39 cellular contexts compared by ENCODE assay signal in the genomic region with DNA sequence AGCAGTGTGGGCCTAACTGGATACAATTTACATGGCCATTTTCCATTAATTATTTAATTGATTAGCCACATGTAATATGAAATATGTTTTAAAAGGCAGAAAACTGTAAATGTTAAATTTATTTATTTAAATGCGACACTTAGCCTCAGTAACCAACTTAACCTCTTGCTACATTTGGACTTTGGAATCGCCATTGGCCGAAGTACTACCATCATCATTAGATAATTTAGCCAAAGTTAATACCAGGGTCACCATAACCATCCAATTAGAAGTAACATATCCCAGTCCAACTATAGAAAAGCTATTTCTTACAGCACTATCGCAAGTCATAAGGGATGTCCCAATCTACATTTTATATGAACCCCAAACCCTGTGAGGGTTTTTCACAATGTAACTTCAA.
"Had no signal": no experiment of that assay in that cellular context is flagged by ENCODE, and none has a peak within 500 bp of the region (broad histone marks: within the 10 kb centered on the region; RNA-seq: fewer than 3 reads in every experiment).

No MANE protein-coding gene starts in this region.

- H3K9me3 Mint-ChIP-seq: activated naive CD4-positive, alpha-beta T cell treated with anti-CD3 and anti-CD28 coated beads for 36 hours had no signal

- FAIRE-seq: astrocyte had no signal

- H3K36me3 Mint-ChIP-seq: activated naive CD4-positive, alpha-beta T cell treated with anti-CD3 and anti-CD28 coated beads, Interleukin-2, amount 10 ng/mL, durations not matched to agents 7 days and 5 days; activated naive CD4-positive, alpha-beta T cell treated with anti-CD3 and anti-CD28 coated beads, Interleukin-2, amount 50 U/mL, for 24 hours; activated naive CD8-positive, alpha-beta T cell; activated naive CD8-positive, alpha-beta T cell treated with anti-CD3 and anti-CD28 coated beads for 36 hours; activated naive CD8-positive, alpha-beta T cell treated with anti-CD3 and anti-CD28 coated beads, Interleukin-2, amount 10 ng/mL, durations not matched to agents 7 days and 5 days; brain had no signal

- ATAC-seq: activated naive CD4-positive, alpha-beta T cell treated with anti-CD3 and anti-CD28 coated beads, Interleukin-2, amount 50 U/mL, for 72 hours; activated naive CD8-positive, alpha-beta T cell treated with anti-CD3 and anti-CD28 coated beads, Interleukin-2, amount 50 U/mL, for 24 hours; activated T-cell treated with anti-CD3 and anti-CD28 coated beads, Interleukin-2, amount 50 U/mL, for 4 hours; activated T-cell treated with anti-CD3 and anti-CD28 coated beads, Interleukin-2, amount 50 U/mL, for 72 hours; activated T-helper 17 cell treated with anti-CD3 and anti-CD28 coated beads, Interleukin-2, amount 50 U/mL, for 72 hours; body of pancreas had no signal

- H3K27me3 ChIP-seq: adrenal gland, ascending aorta, body of pancreas, brain microvascular endothelial cell, breast epithelium, cardiac muscle cell had no signal

- H3K36me3 ChIP-seq: adrenal gland, ascending aorta, brain microvascular endothelial cell, breast epithelium, cardiac muscle cell had no signal

- H3K4me3 Mint-ChIP-seq: activated naive CD4-positive, alpha-beta T cell treated with anti-CD3 and anti-CD28 coated beads for 36 hours; activated naive CD4-positive, alpha-beta T cell treated with anti-CD3 and anti-CD28 coated beads, Interleukin-2, amount 10 ng/mL, durations not matched to agents 7 days and 5 days; activated naive CD4-positive, alpha-beta T cell treated with anti-CD3 and anti-CD28 coated beads, Interleukin-2, amount 50 U/mL, for 24 hours; activated naive CD8-positive, alpha-beta T cell; activated naive CD8-positive, alpha-beta T cell treated with anti-CD3 and anti-CD28 coated beads for 36 hours; activated naive CD8-positive, alpha-beta T cell treated with anti-CD3 and anti-CD28 coated beads, Interleukin-2, amount 10 ng/mL, durations not matched to agents 7 days and 5 days; activated naive CD8-positive, alpha-beta T cell treated with anti-CD3 and anti-CD28 coated beads, Interleukin-2, amount 50 U/mL, for 24 hours; activated T-cell treated with anti-CD3 and anti-CD28 coated beads, Interleukin-2, amount 50 U/mL, for 24 hours; activated T-cell treated with anti-CD3 and anti-CD28 coated beads, Interleukin-2, amount 50 U/mL, for 4 hours; activated T-cell treated with anti-CD3 and anti-CD28 coated beads, Interleukin-2, amount 50 U/mL, for 72 hours; activated T-helper 1 cell treated with anti-CD3 and anti-CD28 coated beads, Interleukin-12 subunit alpha, Interleukin-12 subunit beta, Interleukin-2, Interleukin-4 antibody, amounts not matched to agents 30 ng/mL and 10 ng/mL and 1 ng/mL, durations not matched to agents 14 hours and 24 hours and 36 hours; activated T-helper 17 cell treated with anti-CD3 and anti-CD28 coated beads, Interleukin-2, amount 50 U/mL, for 72 hours; brain; central memory CD8-positive, alpha-beta T cell had no signal

- H3K9me3 ChIP-seq: adrenal gland, ascending aorta, body of pancreas had no signal

- H3K27ac Mint-ChIP-seq: activated naive CD4-positive, alpha-beta T cell treated with anti-CD3 and anti-CD28 coated beads for 36 hours; activated naive CD4-positive, alpha-beta T cell treated with anti-CD3 and anti-CD28 coated beads, Interleukin-2, amount 10 ng/mL, durations not matched to agents 7 days and 5 days; activated naive CD4-positive, alpha-beta T cell treated with anti-CD3 and anti-CD28 coated beads, Interleukin-2, amount 50 U/mL, for 24 hours; activated naive CD4-positive, alpha-beta T cell treated with anti-CD3 and anti-CD28 coated beads, Interleukin-2, amount 50 U/mL, for 72 hours; activated naive CD8-positive, alpha-beta T cell; activated naive CD8-positive, alpha-beta T cell treated with anti-CD3 and anti-CD28 coated beads for 36 hours; activated naive CD8-positive, alpha-beta T cell treated with anti-CD3 and anti-CD28 coated beads, Interleukin-2, amount 10 ng/mL, durations not matched to agents 7 days and 5 days; activated naive CD8-positive, alpha-beta T cell treated with anti-CD3 and anti-CD28 coated beads, Interleukin-2, amount 50 U/mL, for 24 hours; activated T-cell treated with anti-CD3 and anti-CD28 coated beads, Interleukin-2, amount 50 U/mL, for 24 hours; activated T-cell treated with anti-CD3 and anti-CD28 coated beads, Interleukin-2, amount 50 U/mL, for 72 hours; activated T-helper 1 cell treated with anti-CD3 and anti-CD28 coated beads, Interleukin-12 subunit alpha, Interleukin-12 subunit beta, Interleukin-2, Interleukin-4 antibody, amounts not matched to agents 30 ng/mL and 10 ng/mL and 1 ng/mL, durations not matched to agents 14 hours and 24 hours and 36 hours; activated T-helper 17 cell treated with anti-CD3 and anti-CD28 coated beads, Interleukin-2, amount 50 U/mL, for 72 hours; activated T-helper 2 cell treated with anti-CD3 and anti-CD28 coated beads, Interferon-gamma antibody, Interleukin-2, Interleukin-4, amounts not matched to agents 10 μg/mL and 5 μg/mL and 100 μg/mL, durations not matched to agents 14 hours and 24 hours and 36 hours; brain had no signal

- H3K4me1 Mint-ChIP-seq: activated naive CD4-positive, alpha-beta T cell treated with anti-CD3 and anti-CD28 coated beads, Interleukin-2, amount 10 ng/mL, durations not matched to agents 7 days and 5 days; activated naive CD4-positive, alpha-beta T cell treated with anti-CD3 and anti-CD28 coated beads, Interleukin-2, amount 50 U/mL, for 24 hours; activated naive CD8-positive, alpha-beta T cell treated with anti-CD3 and anti-CD28 coated beads for 36 hours; activated naive CD8-positive, alpha-beta T cell treated with anti-CD3 and anti-CD28 coated beads, Interleukin-2, amount 10 ng/mL, durations not matched to agents 7 days and 5 days; activated naive CD8-positive, alpha-beta T cell treated with anti-CD3 and anti-CD28 coated beads, Interleukin-2, amount 50 U/mL, for 24 hours; activated T-helper 17 cell treated with anti-CD3 and anti-CD28 coated beads, Interleukin-2, amount 50 U/mL, for 72 hours; brain; central memory CD8-positive, alpha-beta T cell had no signal

- H3K27ac ChIP-seq: adrenal gland, ascending aorta, body of pancreas, brain microvascular endothelial cell, breast epithelium, cardiac muscle cell had no signal

- DNase-seq: activated effector memory CD4-positive, alpha-beta T cell treated with anti-CD3 and anti-CD28 coated beads, Interleukin-2, amount 50 U/mL, for 16 hours; activated effector memory CD4-positive, alpha-beta T cell treated with Interleukin-2 at 50 U/mL for 16 hours; activated gamma-delta T cell; activated gamma-delta T cell treated with Interleukin-2 at 50 U/mL for 16 hours; activated naive CD4-positive, alpha-beta T cell; activated naive CD4-positive, alpha-beta T cell treated with anti-CD3 and anti-CD28 coated beads for 36 hours; activated naive CD4-positive, alpha-beta T cell treated with anti-CD3 and anti-CD28 coated beads, Interleukin-2, amount 10 ng/mL, durations not matched to agents 7 days and 5 days; activated naive CD4-positive, alpha-beta T cell treated with anti-CD3 and anti-CD28 coated beads, Interleukin-2, amount 50 U/mL, for 16 hours; activated naive CD4-positive, alpha-beta T cell treated with Interleukin-2 at 50 U/mL for 16 hours; activated naive CD8-positive, alpha-beta T cell treated with anti-CD3 and anti-CD28 coated beads for 36 hours; activated naive CD8-positive, alpha-beta T cell treated with anti-CD3 and anti-CD28 coated beads, Interleukin-2, amount 10 ng/mL, durations not matched to agents 7 days and 5 days; activated naive CD8-positive, alpha-beta T cell treated with anti-CD3 and anti-CD28 coated beads, Interleukin-2, amount 50 U/mL, for 24 hours; activated T-cell treated with anti-CD3 and anti-CD28 coated beads, Interleukin-2, amount 50 U/mL, for 1 hour; activated T-cell treated with anti-CD3 and anti-CD28 coated beads, Interleukin-2, amount 50 U/mL, for 24 hours; activated T-cell treated with anti-CD3 and anti-CD28 coated beads, Interleukin-2, amount 50 U/mL, for 4 hours; activated T-cell treated with anti-CD3 and anti-CD28 coated beads, Interleukin-2, amount 50 U/mL, for 48 hours; activated T-cell treated with anti-CD3 and anti-CD28 coated beads, Interleukin-2, amount 50 U/mL, for 72 hours; adrenal gland; amniotic stem cell; amygdala; anterior cingulate cortex; aorta; body of pancreas; brain microvascular endothelial cell; caudate nucleus; central memory CD4-positive, alpha-beta T cell; cerebellar nuclear complex had no signal

- H3K27me3 Mint-ChIP-seq: activated naive CD4-positive, alpha-beta T cell treated with anti-CD3 and anti-CD28 coated beads, Interleukin-2, amount 10 ng/mL, durations not matched to agents 7 days and 5 days; activated naive CD4-positive, alpha-beta T cell treated with anti-CD3 and anti-CD28 coated beads, Interleukin-2, amount 50 U/mL, for 24 hours; activated naive CD8-positive, alpha-beta T cell; activated naive CD8-positive, alpha-beta T cell treated with anti-CD3 and anti-CD28 coated beads for 36 hours; activated naive CD8-positive, alpha-beta T cell treated with anti-CD3 and anti-CD28 coated beads, Interleukin-2, amount 10 ng/mL, durations not matched to agents 7 days and 5 days; activated naive CD8-positive, alpha-beta T cell treated with anti-CD3 and anti-CD28 coated beads, Interleukin-2, amount 50 U/mL, for 24 hours; activated T-cell treated with anti-CD3 and anti-CD28 coated beads, Interleukin-2, amount 50 U/mL, for 24 hours; central memory CD8-positive, alpha-beta T cell had no signal

- H3K4me3 ChIP-seq: adrenal gland, ascending aorta, body of pancreas, breast epithelium, cardiac muscle cell had no signal

- H3K4me1 ChIP-seq: adrenal gland, ascending aorta, body of pancreas, breast epithelium had no signal
